ENCODE assay signal across 1 cellular context in genomic region chr20:50873518-50873959, GRCh38.
TF ChIP-seq lines count a peak whose summit lies in the region.

No MANE protein-coding gene starts in this region.

TF ChIP-seq in HepG2, 621 proteins besides CTCF, POLR2A, EP300 and RAD21 (continued from another document and continues in another):
- TF ChIP-seq TBX3 (IDR thresholded peaks at IDR 0.05; ENCODE audit: borderline replicate concordance): no peak
- no peak for TF ChIP-seq PHF21A (CRISPR knock-in tag; IDR thresholded peaks at IDR 0.05)
- no peak for TF ChIP-seq PRMT3 (CRISPR knock-in tag; IDR thresholded peaks at IDR 0.05; ENCODE audit: borderline replicate concordance, low read depth)
- TF ChIP-seq IRX3 (CRISPR knock-in tag; IDR thresholded peaks at IDR 0.05; ENCODE audit: borderline replicate concordance, low read depth): no peak
- TF ChIP-seq MYC (CRISPR knock-in tag; IDR thresholded peaks at IDR 0.05; ENCODE audit: borderline replicate concordance): peak; percentile 19; the same call in 1 of the 2 replicates
- no peak for TF ChIP-seq ZNF740 (CRISPR knock-in tag; IDR thresholded peaks at IDR 0.05)
- no peak for TF ChIP-seq ZNF513 (CRISPR knock-in tag; conservative IDR thresholded peaks at IDR 0.05)
- TF ChIP-seq ZNF407 (CRISPR knock-in tag; IDR thresholded peaks at IDR 0.05; ENCODE audit: not compliant biosample characterization): no peak
- TF ChIP-seq ZNF30 (CRISPR knock-in tag; IDR thresholded peaks at IDR 0.05): no peak
- no peak for TF ChIP-seq PREB (CRISPR knock-in tag; IDR thresholded peaks at IDR 0.05)
- no peak for TF ChIP-seq ZNF142 (CRISPR knock-in tag; IDR thresholded peaks at IDR 0.05)
- no peak; the same call in 1 of the 2 replicates for TF ChIP-seq ZNF580 (CRISPR knock-in tag; IDR thresholded peaks at IDR 0.05; ENCODE audit: borderline replicate concordance, low read depth)
- TF ChIP-seq CBX5 (CRISPR knock-in tag; IDR thresholded peaks at IDR 0.05; ENCODE audit: borderline replicate concordance): no peak
- no peak for TF ChIP-seq ZXDC (CRISPR knock-in tag; IDR thresholded peaks at IDR 0.05)
- no peak for TF ChIP-seq ZNF674 (CRISPR knock-in tag; IDR thresholded peaks at IDR 0.05; ENCODE audit: low read depth)
- TF ChIP-seq ZNF256 (CRISPR knock-in tag; conservative IDR thresholded peaks at IDR 0.05): no peak
- TF ChIP-seq IRF9 (CRISPR knock-in tag; IDR thresholded peaks at IDR 0.05; ENCODE audit: borderline replicate concordance): 0 out of 2 replicates have a peak, but pooled peaks have one; percentile 29
- no peak for TF ChIP-seq MNT (IDR thresholded peaks at IDR 0.05)
- TF ChIP-seq ARID2 (CRISPR knock-in tag; IDR thresholded peaks at IDR 0.05; ENCODE audit: borderline replicate concordance): no peak
- TF ChIP-seq KDM1A (CRISPR knock-in tag; IDR thresholded peaks at IDR 0.05): no peak
- no peak for TF ChIP-seq TOE1 (CRISPR knock-in tag; IDR thresholded peaks at IDR 0.05)
- TF ChIP-seq NR2F2 (IDR thresholded peaks at IDR 0.05; ENCODE audit: borderline replicate concordance, low read depth): no peak
- no peak for TF ChIP-seq ZNF3 (CRISPR knock-in tag; IDR thresholded peaks at IDR 0.05)
- no peak for TF ChIP-seq ZFY (CRISPR knock-in tag; IDR thresholded peaks at IDR 0.05)
- TF ChIP-seq ZNF577 (CRISPR knock-in tag; IDR thresholded peaks at IDR 0.05; ENCODE audit: borderline replicate concordance, low read depth): no peak
- TF ChIP-seq MED8 (CRISPR knock-in tag; IDR thresholded peaks at IDR 0.05; ENCODE audit: insufficient replicate concordance): no peak
- TF ChIP-seq ATAD3A (CRISPR knock-in tag; IDR thresholded peaks at IDR 0.05): no peak
- no peak for TF ChIP-seq DDIT3 (CRISPR knock-in tag; IDR thresholded peaks at IDR 0.05)
- no peak for TF ChIP-seq TBL1XR1 (IDR thresholded peaks at IDR 0.05; ENCODE audit: borderline replicate concordance, low read length, partially characterized antibody)
- no peak for TF ChIP-seq ZNF564 (CRISPR knock-in tag; IDR thresholded peaks at IDR 0.05)
- TF ChIP-seq SNRNP70 (IDR thresholded peaks at IDR 0.05; ENCODE audit: low read depth, low read length): no peak
- 0 out of 2 replicates have a peak, but pooled peaks have one; percentile 69 for TF ChIP-seq ZNF572 (CRISPR knock-in tag; IDR thresholded peaks at IDR 0.05)
- no peak for TF ChIP-seq BHLHE40 (IDR thresholded peaks at IDR 0.05; ENCODE audit: low read length)
- TF ChIP-seq MEIS2 (CRISPR knock-in tag; IDR thresholded peaks at IDR 0.05): no peak
- no peak for TF ChIP-seq GATAD2A (CRISPR knock-in tag; IDR thresholded peaks at IDR 0.05)
- TF ChIP-seq ZNF644 (CRISPR knock-in tag; IDR thresholded peaks at IDR 0.05; ENCODE audit: low read depth): no peak
